Comparison of ENCODE assay signal across 26 cellular contexts in genomic region chr2:111188681-111189080, GRCh38.
"Had no signal": no experiment of that assay in that cellular context is flagged by ENCODE, and none has a peak within 500 bp of the region (broad histone marks: within the 10 kb centered on the region; RNA-seq: fewer than 3 reads in every experiment).

No MANE protein-coding gene starts in this region.

- H3K27ac ChIP-seq: ascending aorta, breast epithelium, cardiac muscle cell, colonic mucosa had no signal

- H3K27me3 ChIP-seq: ascending aorta, breast epithelium, cardiac muscle cell, colonic mucosa had no signal

- H3K4me1 ChIP-seq: breast epithelium had no signal

- H3K4me3 ChIP-seq: ascending aorta, breast epithelium, cardiac muscle cell, colonic mucosa had no signal

- ATAC-seq: activated CD4-positive, alpha-beta T cell treated with anti-CD3 and anti-CD28 coated beads for 36 hours; activated CD8-positive, alpha-beta T cell treated with anti-CD3 and anti-CD28 coated beads, Interleukin-2, amount 10 ng/mL, durations not matched to agents 7 days and 5 days; activated naive CD4-positive, alpha-beta T cell treated with anti-CD3 and anti-CD28 coated beads, Interleukin-2, amount 50 U/mL, for 72 hours; activated T-cell treated with anti-CD3 and anti-CD28 coated beads, Interleukin-2, amount 50 U/mL, for 72 hours; esophagus mucosa; T-helper 17 cell had no signal

- H3K9me3 ChIP-seq: ascending aorta, breast epithelium, colonic mucosa had no signal

- H3K36me3 ChIP-seq: ascending aorta, breast epithelium, cardiac muscle cell, colonic mucosa had no signal

- DNase-seq: activated CD4-positive, alpha-beta memory T cell treated with anti-CD3 and anti-CD28 coated beads for 36 hours; activated CD4-positive, alpha-beta T cell treated with anti-CD3 and anti-CD28 coated beads for 36 hours; activated CD4-positive, alpha-beta T cell treated with anti-CD3 and anti-CD28 coated beads, Interleukin-2, amount 10 ng/mL, durations not matched to agents 24 days and 14 days; activated CD4-positive, CD25-positive, alpha-beta regulatory T cell; activated CD4-positive, CD25-positive, alpha-beta regulatory T cell treated with anti-CD3 and anti-CD28 coated beads, Interleukin-2, amount 50 U/mL, for 72 hours; activated CD8-positive, alpha-beta T cell treated with anti-CD3 and anti-CD28 coated beads, Interleukin-2, amount 10 ng/mL, durations not matched to agents 7 days and 5 days; activated gamma-delta T cell; activated naive CD4-positive, alpha-beta T cell; activated naive CD4-positive, alpha-beta T cell treated with anti-CD3 and anti-CD28 coated beads, Interleukin-2, amount 10 ng/mL, durations not matched to agents 7 days and 5 days; activated naive CD8-positive, alpha-beta T cell treated with anti-CD3 and anti-CD28 coated beads, Interleukin-2, amount 10 ng/mL, durations not matched to agents 7 days and 5 days; activated T-cell treated with anti-CD3 and anti-CD28 coated beads for 4 hours; activated T-cell treated with anti-CD3 and anti-CD28 coated beads, Interleukin-2, amount 50 U/mL, for 24 hours; activated T-cell treated with anti-CD3 and anti-CD28 coated beads, Interleukin-2, amount 50 U/mL, for 72 hours; central memory CD4-positive, alpha-beta T cell; cerebellar nuclear complex; colonic mucosa; effector CD8-positive, alpha-beta T cell; foreskin fibroblast; T-helper 1 cell; T-helper 17 cell; T1000 had no signal
